Comparison of ENCODE assay signal across 12 cellular contexts in genomic region chr1:199742547-199742946, GRCh38.
DNase-seq lines count a peak whose midpoint lies in the region; ATAC-seq and TF ChIP-seq lines count a peak whose summit lies in the region.
"Had no signal": no experiment of that assay in that cellular context is flagged by ENCODE, and none has a peak within 500 bp of the region (broad histone marks: within the 10 kb centered on the region; RNA-seq: fewer than 3 reads in every experiment).

No MANE protein-coding gene starts in this region.

- in situ Hi-C loops in mammary epithelial cell (cut with MboI; ENCODE audit: low sequenced_read_pairs in 2 of 2): no loop called here

- no peaks in the 10 kb centered on the region for H3K27me3 ChIP-seq in mammary epithelial cell (ENCODE audit: insufficient read depth, low read length)
- no peaks in the 10 kb centered on the region for H3K27me3 ChIP-seq in naive thymus-derived CD4-positive, alpha-beta T cell (ENCODE audit: control insufficient read depth in 2 of 2, insufficient read depth in 2 of 2, low read length in 2 of 2)
- H3K27me3 ChIP-seq: testis had no signal

- H3K9ac ChIP-seq in mammary epithelial cell (ENCODE audit: insufficient read depth, low read length): no peak overlapping the region

- H3K27ac ChIP-seq in mammary epithelial cell (ENCODE audit: insufficient read depth, low read depth, low read length): peak overlapping the region; percentile 84
- no peak overlapping the region for H3K27ac ChIP-seq in naive thymus-derived CD4-positive, alpha-beta T cell (ENCODE audit: low read depth, low read length)
- H3K27ac ChIP-seq: testis had no signal

- H3K9me3 ChIP-seq in mammary epithelial cell (replicated peaks; ENCODE audit: insufficient read depth, low read length): no peaks in the 10 kb centered on the region
- H3K9me3 ChIP-seq in naive thymus-derived CD4-positive, alpha-beta T cell (ENCODE audit: control insufficient read depth in 2 of 3, low read length in 3 of 3): no peaks in the 10 kb centered on the region
- H3K9me3 ChIP-seq: testis had no signal

- CTCF ChIA-PET in Calu3 (lab: Charles Lee): interaction anchor here (0.7 to 1.2 kb wide), 2 partner anchors 18 to 329 kb away, joined by 3 read pairs; no protein-coding TSS in a partner anchor
- CTCF ChIA-PET in mammary epithelial cell (lab: Charles Lee; ENCODE audit: low non-redundant PET): interaction anchor here (0.7 kb wide), 1 partner anchor 197 kb away, joined by 3 read pairs; no protein-coding TSS in a partner anchor
- CTCF ChIA-PET in naive thymus-derived CD4-positive, alpha-beta T cell (lab: Charles Lee): no interaction called here

- H3K4me3 ChIP-seq in mammary epithelial cell (replicated peaks in 1 of 3; ENCODE audit: insufficient read depth in 1 of 3, low read depth in 2 of 3, low read length in 3 of 3): no peak overlapping the region
- H3K4me3 ChIP-seq in naive thymus-derived CD4-positive, alpha-beta T cell (ENCODE audit: low read length): no peak overlapping the region
- H3K4me3 ChIP-seq: testis had no signal

- POLR2A ChIA-PET in naive thymus-derived CD4-positive, alpha-beta T cell (lab: Charles Lee): no interaction called here

- DNase-seq in Calu3 (peak; percentile 27), NCI-H226 (peak; percentile 93), mammary epithelial cell (peak; percentile 89), ecto neural progenitor cell (ENCODE audit: low spot score) (no peak)
- no peak for DNase-seq in naive thymus-derived CD4-positive, alpha-beta T cell
- DNase-seq: activated CD4-positive, CD25-positive, alpha-beta regulatory T cell; aorta; NCI-H345; testis had no signal

- dilution Hi-C loops in mammary epithelial cell (cut with HindIII; ENCODE audit: low sequenced_read_pairs): no loop called here

- no peaks in the 10 kb centered on the region for H3K27me3 Mint-ChIP-seq in Calu3 (ENCODE audit: unreplicated experiment)
- peaks cover 3 to 9% (median 5%) of the 10 kb centered on the region in 5 donors for H3K27me3 Mint-ChIP-seq in naive thymus-derived CD4-positive, alpha-beta T cell

- no peak for TF ChIP-seq CTCF in Calu3 (IDR thresholded peaks at IDR 0.05; ENCODE audit: unreplicated experiment)
- TF ChIP-seq CTCF in mammary epithelial cell (conservative IDR thresholded peaks at IDR 0.05 in 1 of 2, IDR thresholded peaks at IDR 0.05 in 1 of 2; ENCODE audit: extremely low read depth in 1 of 2, insufficient read depth in 1 of 2, low read depth in 1 of 2, low read length in 2 of 2): no peak

- no peak overlapping the region for H3K27ac Mint-ChIP-seq in Calu3 (ENCODE audit: unreplicated experiment)
- no peak overlapping the region for H3K27ac Mint-ChIP-seq in naive thymus-derived CD4-positive, alpha-beta T cell

- H3K36me3 Mint-ChIP-seq in Calu3 (ENCODE audit: insufficient read depth, unreplicated experiment): no peaks in the 10 kb centered on the region
- no peaks in the 10 kb centered on the region for H3K36me3 Mint-ChIP-seq in naive thymus-derived CD4-positive, alpha-beta T cell

- H2AFZ ChIP-seq in mammary epithelial cell (ENCODE audit: low read depth, low read length): peak overlapping the region; percentile 46

- WGBS in mammary epithelial cell (ENCODE audit: low coverage, missing lambda C conversion rate): 9% methylated on average over 1 of the region's 2 CpGs

- H3K79me2 ChIP-seq in mammary epithelial cell (ENCODE audit: insufficient read depth, low read length): no peaks in the 10 kb centered on the region

- H3K4me1 Mint-ChIP-seq in Calu3 (ENCODE audit: low read depth, unreplicated experiment): no peaks in the 10 kb centered on the region
- H3K4me1 Mint-ChIP-seq in naive thymus-derived CD4-positive, alpha-beta T cell: no peaks in the 10 kb centered on the region

- H3K4me2 ChIP-seq in mammary epithelial cell (ENCODE audit: insufficient read depth, low read depth, low read length): peak overlapping the region; percentile 54

- H4K20me1 ChIP-seq in mammary epithelial cell (ENCODE audit: insufficient read depth, low read length): no peaks in the 10 kb centered on the region

- H3K36me3 ChIP-seq in mammary epithelial cell (ENCODE audit: insufficient read depth, low read length): no peaks in the 10 kb centered on the region
- H3K36me3 ChIP-seq in naive thymus-derived CD4-positive, alpha-beta T cell (ENCODE audit: control insufficient read depth in 2 of 3, insufficient read depth in 3 of 3, low read length in 3 of 3): no peaks in the 10 kb centered on the region

- no TSS peak for BruUV-seq in Calu3 (replicated peaks; lab: Mats Ljungman, UMichigan)
- no TSS peak for BruUV-seq in mammary epithelial cell (replicated peaks; lab: Mats Ljungman, UMichigan)

- intact Hi-C loops in Calu3 (cut with micrococcal nuclease; ENCODE audit: unreplicated experiment) (no loop called here), mammary epithelial cell (cut with micrococcal nuclease) (loop anchor here (2.0 kb wide), 1 partner anchor 16 kb away; no protein-coding TSS in a partner anchor)
- intact Hi-C loops in naive thymus-derived CD4-positive, alpha-beta T cell (cut with micrococcal nuclease): no loop called here

- H3K4me3 Mint-ChIP-seq in Calu3 (ENCODE audit: low read depth, unreplicated experiment): no peak overlapping the region
- H3K4me3 Mint-ChIP-seq in naive thymus-derived CD4-positive, alpha-beta T cell: no peak overlapping the region

- peak; percentile 73 for ATAC-seq in naive thymus-derived CD4-positive, alpha-beta T cell
- ATAC-seq in HG03196 (IDR thresholded peaks at IDR 0.05; ENCODE audit: unreplicated experiment): no peak
- ATAC-seq in GM18511 (IDR thresholded peaks at IDR 0.05; ENCODE audit: unreplicated experiment): no peak
- no peak for ATAC-seq in GM18519 (IDR thresholded peaks at IDR 0.05; ENCODE audit: low FRiP score, unreplicated experiment)

- H3K4me1 ChIP-seq in mammary epithelial cell (ENCODE audit: insufficient read depth, low read length): peaks cover 20% of the 10 kb centered on the region
- H3K4me1 ChIP-seq in naive thymus-derived CD4-positive, alpha-beta T cell (ENCODE audit: control insufficient read depth in 2 of 2, insufficient read depth in 2 of 2, low read length in 2 of 2): no peaks in the 10 kb centered on the region

- H3K9me3 Mint-ChIP-seq in Calu3 (ENCODE audit: low read depth, unreplicated experiment): no peaks in the 10 kb centered on the region
- no peaks in the 10 kb centered on the region for H3K9me3 Mint-ChIP-seq in naive thymus-derived CD4-positive, alpha-beta T cell

Comparison
In these comparisons a context has a peak if more than half of its experiments do, and no peak if none do; other contexts are left out.
1. DNase-seq: peak in Calu3 (single experiment), NCI-H226 (single experiment) and mammary epithelial cell (single experiment); none in naive thymus-derived CD4-positive, alpha-beta T cell (0 of 9) and ecto neural progenitor cell (single experiment).